Comparison of ENCODE assay signal across 13 cellular contexts in the genomic region with DNA sequence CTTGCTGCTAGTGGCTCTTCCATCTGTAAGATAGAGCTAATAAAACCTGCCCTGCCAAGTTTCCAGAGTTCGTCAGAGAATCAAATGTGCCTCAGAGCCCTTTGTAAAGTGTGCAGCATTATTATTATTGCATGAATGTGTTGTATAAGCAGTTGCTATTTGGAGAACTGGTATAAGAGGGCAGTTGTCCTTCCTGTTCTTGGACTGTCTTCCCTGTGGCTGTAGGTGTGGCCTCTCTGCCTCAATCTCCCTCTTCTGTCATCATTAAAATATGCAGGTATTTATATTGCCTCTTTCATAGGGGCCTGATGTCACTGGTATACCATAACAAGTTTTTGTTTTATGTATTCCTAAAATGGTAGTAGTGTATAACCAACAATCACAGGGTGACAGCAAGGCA. TPM values are rescaled to one million over a fixed set of nuclear protein-coding genes. Genes with fewer than 3 reads are reported as not detected.
A peak's percentile ranks its signal among the peaks of the same experiment; 100 is the strongest.
DNase-seq lines count a peak whose midpoint lies in the region; ATAC-seq, FAIRE-seq and TF ChIP-seq lines count a peak whose summit lies in the region.
"Had no signal": no experiment of that assay in that cellular context is flagged by ENCODE, and none has a peak within 500 bp of the region (broad histone marks: within the 10 kb centered on the region; RNA-seq: fewer than 3 reads in every experiment).

No MANE protein-coding gene starts in this region.

- peaks cover 76% of the 10 kb centered on the region for H3K79me2 ChIP-seq in DND-41 (ENCODE audit: insufficient read depth, low read length)

- WGBS in small intestine, 3 donors = 13 to 37% (median 24%) methylated on average over 1 of the region's 1 CpG

- H2AFZ ChIP-seq in DND-41 (ENCODE audit: low read depth, low read length) = no peak overlapping the region

- ATAC-seq in DND-41 (ENCODE audit: insufficient read depth, low read depth) (no peak), lower lobe of right lung (no peak), GM18907 (IDR thresholded peaks at IDR 0.05; ENCODE audit: unreplicated experiment) (no peak), HG03108 (IDR thresholded peaks at IDR 0.05; ENCODE audit: unreplicated experiment) (no peak)
- no peak for ATAC-seq in activated CD8-positive, alpha-beta T cell treated with anti-CD3 and anti-CD28 coated beads for 36 hours
- ATAC-seq: K562, sciatic nerve had no signal

- H3K36me3 Mint-ChIP-seq in activated CD8-positive, alpha-beta T cell treated with anti-CD3 and anti-CD28 coated beads for 36 hours (ENCODE audit: low read depth) = no peaks in the 10 kb centered on the region

- intact Hi-C loops in activated CD8-positive, alpha-beta T cell treated with anti-CD3 and anti-CD28 coated beads for 36 hours (cut with micrococcal nuclease) = loop anchor here (10.0 kb wide), 1 partner anchor 207 kb away; a partner anchor contains a TSS
- intact Hi-C loops in lower lobe of right lung (cut with DNase I) = no loop called here

- FAIRE-seq in A204.1 (lab: Jason Lieb, UNC) (peak; percentile 90), small intestine (lab: Jason Lieb, UNC) (no peak)
- FAIRE-seq: endometrium, K562 had no signal

- no peaks in the 10 kb centered on the region for H3K27me3 Mint-ChIP-seq in activated CD8-positive, alpha-beta T cell treated with anti-CD3 and anti-CD28 coated beads for 36 hours

- no peak overlapping the region for H3K27ac ChIP-seq in DND-41 (ENCODE audit: low read length)
- H3K27ac ChIP-seq in lower lobe of right lung = peak overlapping the region; percentile 32
- peak overlapping the region in 1 of 2 donors; percentile 54 for H3K27ac ChIP-seq in small intestine (ENCODE audit: low read depth in 1 of 2, low read length in 1 of 2)
- H3K27ac ChIP-seq: RWPE1 had no signal

- no peaks in the 10 kb centered on the region for H3K9me3 Mint-ChIP-seq in activated CD8-positive, alpha-beta T cell treated with anti-CD3 and anti-CD28 coated beads for 36 hours

- no peaks in the 10 kb centered on the region for H3K9me3 ChIP-seq in DND-41 (ENCODE audit: insufficient read depth, low read length, severe bottlenecking)
- H3K9me3 ChIP-seq in lower lobe of right lung = no peaks in the 10 kb centered on the region
- no peaks in the 10 kb centered on the region for H3K9me3 ChIP-seq in small intestine (ENCODE audit: control insufficient read depth, low read depth)

- H3K27ac Mint-ChIP-seq in activated CD8-positive, alpha-beta T cell treated with anti-CD3 and anti-CD28 coated beads for 36 hours = peak overlapping the region; percentile 94

- peaks cover 64% of the 10 kb centered on the region for H3K4me1 ChIP-seq in DND-41 (ENCODE audit: insufficient read depth, low read length)
- H3K4me1 ChIP-seq in lower lobe of right lung = peaks cover 54% of the 10 kb centered on the region
- H3K4me1 ChIP-seq in small intestine (ENCODE audit: control insufficient read depth in 2 of 2, insufficient read depth in 1 of 2, low read depth in 1 of 2, low read length in 1 of 2) = peaks cover 0 to 10% of the 10 kb centered on the region in 2 donors

- no peak overlapping the region for H3K9ac ChIP-seq in DND-41 (ENCODE audit: low read depth, low read length)

- CTCF ChIA-PET in activated CD8-positive, alpha-beta T cell treated with anti-CD3 and anti-CD28 coated beads for 36 hours (lab: Charles Lee) = interaction anchor here (0.9 kb wide), 1 partner anchor 122 kb away, joined by 3 read pairs; no protein-coding TSS in a partner anchor

- DNase-seq in DND-41 = no peak
- no peak for DNase-seq in activated CD8-positive, alpha-beta T cell treated with anti-CD3 and anti-CD28 coated beads for 36 hours
- no peak for DNase-seq in lower lobe of right lung
- DNase-seq in small intestine = no peak
- no peak for DNase-seq in effector CD8-positive, alpha-beta T cell (lab: John Stamatoyannopoulos, UW)
- DNase-seq: NCI-H2171 treated with DMSO at 0.1 percent for 48 hours had no signal

- no peaks in the 10 kb centered on the region for H3K27me3 ChIP-seq in DND-41 (ENCODE audit: insufficient read depth, low read length, poor library complexity)
- no peaks in the 10 kb centered on the region for H3K27me3 ChIP-seq in lower lobe of right lung (ENCODE audit: low read depth)
- no peaks in the 10 kb centered on the region for H3K27me3 ChIP-seq in small intestine (ENCODE audit: control insufficient read depth in 2 of 2, insufficient read depth in 2 of 2, low read length in 2 of 2)

- no peak for TF ChIP-seq CTCF in DND-41 (IDR thresholded peaks at IDR 0.05; ENCODE audit: borderline replicate concordance, extremely low read depth, low read length, poor library complexity, severe bottlenecking)
- TF ChIP-seq CTCF in activated CD8-positive, alpha-beta T cell treated with anti-CD3 and anti-CD28 coated beads for 36 hours (IDR thresholded peaks at IDR 0.05) = no peak
- TF ChIP-seq CTCF in lower lobe of right lung (IDR thresholded peaks at IDR 0.05) = no peak

- H3K4me2 ChIP-seq in DND-41 (ENCODE audit: insufficient read depth, low read length) = peak overlapping the region; percentile 77; the same call in 1 of the 2 replicates

- H3K4me1 Mint-ChIP-seq in activated CD8-positive, alpha-beta T cell treated with anti-CD3 and anti-CD28 coated beads for 36 hours (ENCODE audit: low read depth) = peaks cover 74% of the 10 kb centered on the region

- no peaks in the 10 kb centered on the region; the same call in 1 of the 2 replicates for H4K20me1 ChIP-seq in DND-41 (ENCODE audit: insufficient read depth, low read length)

- peak overlapping the region; percentile 65 for H3K4me3 Mint-ChIP-seq in activated CD8-positive, alpha-beta T cell treated with anti-CD3 and anti-CD28 coated beads for 36 hours

- POLR2A ChIA-PET in activated CD8-positive, alpha-beta T cell treated with anti-CD3 and anti-CD28 coated beads for 36 hours (lab: Charles Lee) = no interaction called here

- H3K36me3 ChIP-seq in DND-41 (ENCODE audit: insufficient read depth, low read length) (no peaks in the 10 kb centered on the region), lower lobe of right lung (no peaks in the 10 kb centered on the region), small intestine (ENCODE audit: control insufficient read depth in 2 of 2, insufficient read depth in 2 of 2, low read length in 2 of 2) (no peaks in the 10 kb centered on the region)

- H3K4me3 ChIP-seq in DND-41 (ENCODE audit: low read depth in 1 of 2, low read length in 2 of 2) (no peak overlapping the region), lower lobe of right lung (no peak overlapping the region), small intestine (ENCODE audit: low read depth in 1 of 2, low read length in 2 of 2) (no peak overlapping the region)
- H3K4me3 ChIP-seq: K562 had no signal

RNA-seq across cellular contexts. Expression of a gene that starts 3.8 kb away (rescaled TPM):
- 10 to 100 TPM in 1 of 2 experiments, 1 to 10 TPM in 1; 9.6 to 11.6 TPM for total RNA-seq in activated CD8-positive, alpha-beta T cell treated with anti-CD3 and anti-CD28 coated beads for 36 hours
- 29.7 TPM for total RNA-seq in lower lobe of right lung
- 10 to 100 TPM in 2 of 3 donors, 1 to 10 TPM in 1; 7.1 to 13.2 (median 10.5) TPM for polyA plus RNA-seq in small intestine
